Comparison of ENCODE assay signal across 15 cellular contexts in the genomic region with DNA sequence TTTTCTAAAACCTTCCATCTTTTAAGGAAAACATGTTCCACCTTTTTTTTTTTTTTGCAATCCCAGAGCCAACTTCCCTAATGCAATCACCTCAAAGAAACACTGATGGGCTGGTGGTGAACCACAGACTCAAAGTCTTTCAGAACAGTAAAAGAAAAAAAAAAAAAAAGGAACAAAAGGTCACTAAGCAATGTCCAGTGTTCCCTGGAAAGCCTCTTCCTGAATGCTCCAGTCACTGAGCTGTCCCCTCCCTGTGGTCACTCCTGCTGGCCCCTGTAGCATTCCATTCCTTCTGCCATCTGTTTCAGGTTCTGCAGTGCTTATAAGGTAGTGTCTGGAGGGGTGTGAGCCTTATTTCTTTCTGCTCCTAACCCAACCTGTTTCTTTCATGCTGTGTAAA. TPM values are rescaled to one million over a fixed set of nuclear protein-coding genes. Genes with fewer than 3 reads are reported as not detected.
A peak's percentile ranks its signal among the peaks of the same experiment; 100 is the strongest.
DNase-seq lines count a peak whose midpoint lies in the region; ATAC-seq and TF ChIP-seq lines count a peak whose summit lies in the region.
"Had no signal": no experiment of that assay in that cellular context is flagged by ENCODE, and none has a peak within 500 bp of the region (broad histone marks: within the 10 kb centered on the region; RNA-seq: fewer than 3 reads in every experiment).

No MANE protein-coding gene starts in this region.

- in situ Hi-C loops in KBM-7 (cut with MboI; ENCODE audit: low pct_unique_long_range_greater_than_20kb, low sequenced_read_pairs) = no loop called here

- no peaks in the 10 kb centered on the region for H3K27me3 Mint-ChIP-seq in osteocyte (ENCODE audit: unreplicated experiment)
- H3K27me3 Mint-ChIP-seq in natural killer cell treated with Interleukin-12 subunit alpha and Interleukin-12 subunit beta and Interleukin-15 and Interleukin-18, amount 100 ng/mL, for 72 hours = no peaks in the 10 kb centered on the region
- H3K27me3 Mint-ChIP-seq: T-cell had no signal

- ATAC-seq in GM21717 (IDR thresholded peaks at IDR 0.05; ENCODE audit: unreplicated experiment) (no peak), GM19328 (IDR thresholded peaks at IDR 0.05; ENCODE audit: unreplicated experiment) (no peak)
- no peak for ATAC-seq in natural killer cell treated with Interleukin-12 subunit alpha and Interleukin-12 subunit beta and Interleukin-15 and Interleukin-18, amount 100 ng/mL, for 72 hours
- ATAC-seq: activated T-cell treated with anti-CD3 and anti-CD28 coated beads, Interleukin-2, amount 50 U/mL, for 4 hours; GM23338; T-cell had no signal

- H3K4me3 Mint-ChIP-seq in osteocyte (ENCODE audit: unreplicated experiment) = no peak overlapping the region
- H3K4me3 Mint-ChIP-seq in natural killer cell treated with Interleukin-12 subunit alpha and Interleukin-12 subunit beta and Interleukin-15 and Interleukin-18, amount 100 ng/mL, for 72 hours = no peak overlapping the region
- H3K4me3 Mint-ChIP-seq: activated T-cell treated with anti-CD3 and anti-CD28 coated beads, Interleukin-2, amount 50 U/mL, for 4 hours; GM23338; T-cell had no signal

- no peak for TF ChIP-seq CTCF in osteocyte (IDR thresholded peaks at IDR 0.05)

- no peaks in the 10 kb centered on the region for H3K9me3 Mint-ChIP-seq in osteocyte (ENCODE audit: unreplicated experiment)
- H3K9me3 Mint-ChIP-seq in natural killer cell treated with Interleukin-12 subunit alpha and Interleukin-12 subunit beta and Interleukin-15 and Interleukin-18, amount 100 ng/mL, for 72 hours = no peaks in the 10 kb centered on the region
- H3K9me3 Mint-ChIP-seq: activated T-cell treated with anti-CD3 and anti-CD28 coated beads, Interleukin-2, amount 50 U/mL, for 4 hours; GM23338; T-cell had no signal

- H3K4me1 Mint-ChIP-seq in osteocyte (ENCODE audit: unreplicated experiment) = peaks cover 28% of the 10 kb centered on the region
- peaks cover 17 to 24% of the 10 kb centered on the region in 2 donors for H3K4me1 Mint-ChIP-seq in natural killer cell treated with Interleukin-12 subunit alpha and Interleukin-12 subunit beta and Interleukin-15 and Interleukin-18, amount 100 ng/mL, for 72 hours (ENCODE audit: low read depth in 2 of 2)

- peaks cover 47% of the 10 kb centered on the region for H3K36me3 Mint-ChIP-seq in osteocyte (ENCODE audit: unreplicated experiment)
- peaks cover 38% of the 10 kb centered on the region for H3K36me3 Mint-ChIP-seq in natural killer cell treated with Interleukin-12 subunit alpha and Interleukin-12 subunit beta and Interleukin-15 and Interleukin-18, amount 100 ng/mL, for 72 hours

- peak; percentile 8 for DNase-seq in CD1c-positive myeloid dendritic cell (ENCODE audit: extremely low spot score)
- DNase-seq in KBM-7 = peak; percentile 75
- peak; percentile 70 for DNase-seq in astrocyte of the hippocampus (ENCODE audit: low read depth, low spot score)
- no peak for DNase-seq in osteocyte (ENCODE audit: extremely low spot score, unreplicated experiment)
- no peak for DNase-seq in stimulated activated CD4-positive, alpha-beta T cell treated with anti-CD3 and anti-CD28 coated beads, Interleukin-4, amount 100 ng/mL, for 4 hours
- no peak for DNase-seq in natural killer cell treated with Interleukin-12 subunit alpha and Interleukin-12 subunit beta and Interleukin-15 and Interleukin-18, amount 100 ng/mL, for 72 hours (ENCODE audit: low spot score)
- DNase-seq: activated T-cell treated with anti-CD3 and anti-CD28 coated beads, Interleukin-2, amount 50 U/mL, for 4 hours; amniotic stem cell; BE2C; ovary; stimulated activated CD4-positive, alpha-beta T cell treated with anti-CD3 and anti-CD28 coated beads, Interleukin-15, amount 100 ng/mL, for 24 hours; T-cell had no signal

- H3K27ac Mint-ChIP-seq in osteocyte (ENCODE audit: unreplicated experiment) = peak overlapping the region; percentile 50
- H3K27ac Mint-ChIP-seq in natural killer cell treated with Interleukin-12 subunit alpha and Interleukin-12 subunit beta and Interleukin-15 and Interleukin-18, amount 100 ng/mL, for 72 hours = no peak overlapping the region
- H3K27ac Mint-ChIP-seq: GM23338 had no signal

RNA-seq across cellular contexts. Expression of a gene that starts 53.3 kb away (rescaled TPM):
- 32.8 TPM in 2 replicates for total RNA-seq in osteocyte
- 10 to 100 TPM; 50.5 TPM for total RNA-seq in natural killer cell treated with Interleukin-12 subunit alpha and Interleukin-12 subunit beta and Interleukin-15 and Interleukin-18, amount 100 ng/mL, for 72 hours

RNA-seq across cellular contexts. Expression of a gene that starts 53.5 kb away (rescaled TPM):
- total RNA-seq in osteocyte = 1.2 and 2.0 TPM in 2 replicates
- 1 to 10 TPM in 1 of 2 donors, under 1 TPM in 1; 0.10 to 2.7 TPM for total RNA-seq in natural killer cell treated with Interleukin-12 subunit alpha and Interleukin-12 subunit beta and Interleukin-15 and Interleukin-18, amount 100 ng/mL, for 72 hours

Comparison
In these comparisons a context has a peak if more than half of its experiments do, and no peak if none do; other contexts are left out.
1. DNase-seq: peak in CD1c-positive myeloid dendritic cell (single experiment), KBM-7 (single experiment) and astrocyte of the hippocampus (single experiment); none in osteocyte (single experiment), stimulated activated CD4-positive, alpha-beta T cell treated with anti-CD3 and anti-CD28 coated beads, Interleukin-4, amount 100 ng/mL, for 4 hours (0 of 2) and natural killer cell treated with Interleukin-12 subunit alpha and Interleukin-12 subunit beta and Interleukin-15 and Interleukin-18, amount 100 ng/mL, for 72 hours (single experiment).